In the genomic region with DNA sequence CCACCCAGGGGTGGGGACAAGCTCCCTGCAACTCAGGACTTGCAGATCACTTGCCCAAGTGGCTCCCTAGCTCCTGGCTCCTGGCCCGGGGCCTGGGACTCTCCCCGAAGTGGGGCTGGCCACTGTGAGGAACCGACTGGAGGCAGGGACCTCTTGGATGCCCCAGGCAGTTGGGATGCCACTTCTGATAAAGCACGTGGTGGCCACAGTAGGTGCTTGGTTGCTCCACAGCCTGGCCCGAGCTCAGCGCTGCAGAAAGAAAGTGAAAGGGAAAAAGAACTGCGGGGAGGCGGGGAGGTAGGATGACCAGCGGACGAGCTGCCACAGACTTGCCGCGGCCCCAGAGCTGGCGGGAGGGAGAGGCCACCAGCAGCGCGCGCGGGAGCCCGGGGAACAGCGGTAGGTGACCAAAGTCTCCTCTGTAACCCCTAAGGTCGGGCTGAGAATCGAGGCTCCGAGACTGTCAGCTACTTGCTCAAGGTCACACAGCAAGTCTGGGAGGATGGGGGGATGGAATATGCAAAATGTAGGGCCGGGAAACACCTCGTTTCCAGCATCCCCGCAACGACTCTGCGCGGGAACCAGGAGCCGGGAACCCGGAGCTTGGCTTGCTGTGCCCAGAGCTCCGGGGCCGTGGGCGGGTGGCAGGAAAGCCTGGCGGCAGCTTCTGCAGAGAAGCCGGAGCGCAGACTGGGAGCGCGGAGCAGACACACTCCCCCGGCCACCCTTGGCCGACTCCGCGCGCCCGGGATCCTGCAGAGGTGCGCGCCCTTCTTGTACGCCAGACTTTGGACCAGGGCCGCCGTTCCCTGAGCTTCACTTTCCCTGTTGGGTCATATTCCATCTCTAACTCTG, we compare ENCODE assay signal across 8 cellular contexts.
DNase-seq lines count a peak whose midpoint lies in the region; ATAC-seq and TF ChIP-seq lines count a peak whose summit lies in the region.

No MANE protein-coding gene starts in this region.

- TF ChIP-seq CTCF in GM13976 (IDR thresholded peaks at IDR 0.05; ENCODE audit: borderline replicate concordance, control extremely low read depth, extremely low read depth, insufficient read depth, missing control alignments), result no peak

- H3K27ac ChIP-seq in ACC112 (ENCODE audit: low read depth, low read length) (no peak overlapping the region), layer of hippocampus (ENCODE audit: low read depth, low read length) (peak overlapping the region; percentile 44)

- no peak for ATAC-seq in GM21526 (IDR thresholded peaks at IDR 0.05; ENCODE audit: low FRiP score, unreplicated experiment)

- H3K27me3 ChIP-seq in ACC112 (ENCODE audit: insufficient read depth, low read length), result peaks cover 4% of the 10 kb centered on the region; the same call in 1 of the 2 replicates
- H3K27me3 ChIP-seq in layer of hippocampus (ENCODE audit: control insufficient read depth, insufficient read depth, low read length), result peaks cover 2% of the 10 kb centered on the region

- H3K79me2 ChIP-seq in ACC112 (ENCODE audit: control insufficient read depth, insufficient read depth, low read length, unreplicated experiment), result no peaks in the 10 kb centered on the region

- peak overlapping the region; percentile 72 for H3K4me3 ChIP-seq in ACC112 (ENCODE audit: low read depth, low read length)

- H3K4me1 ChIP-seq in ACC112 (ENCODE audit: control insufficient read depth, insufficient read depth, low read length, unreplicated experiment), result peaks cover 24% of the 10 kb centered on the region

- peak overlapping the region; percentile 41 for H2AFZ ChIP-seq in ACC112 (ENCODE audit: low read length, unreplicated experiment)

- in situ Hi-C loops in GM13976 (cut with MboI; ENCODE audit: low sequenced_read_pairs, unreplicated experiment), result loop anchor here (10.0 kb wide), 1 partner anchor 134 kb away; a partner anchor contains a TSS
- in situ Hi-C loops in T47D (cut with HindIII; ENCODE audit: low pct_unique_long_range_greater_than_20kb, low sequenced_read_pairs), result no loop called here

- peak; percentile 70 for DNase-seq in GM13976 (ENCODE audit: low spot score)
- peak; percentile 48 for DNase-seq in MV-4-11 (lab: John Stamatoyannopoulos, UW)
- peak; percentile 37 to 65 for DNase-seq in T47D (ENCODE audit: low read depth in 1 of 2, low spot score in 1 of 2)
- DNase-seq in stromal cell of bone marrow (ENCODE audit: low read depth), result peak; percentile 30
- no peak for DNase-seq in KG1 (lab: John Stamatoyannopoulos, UW)

- H3K36me3 ChIP-seq in ACC112 (ENCODE audit: insufficient read depth, low read length), result no peaks in the 10 kb centered on the region
